In the genomic region with DNA sequence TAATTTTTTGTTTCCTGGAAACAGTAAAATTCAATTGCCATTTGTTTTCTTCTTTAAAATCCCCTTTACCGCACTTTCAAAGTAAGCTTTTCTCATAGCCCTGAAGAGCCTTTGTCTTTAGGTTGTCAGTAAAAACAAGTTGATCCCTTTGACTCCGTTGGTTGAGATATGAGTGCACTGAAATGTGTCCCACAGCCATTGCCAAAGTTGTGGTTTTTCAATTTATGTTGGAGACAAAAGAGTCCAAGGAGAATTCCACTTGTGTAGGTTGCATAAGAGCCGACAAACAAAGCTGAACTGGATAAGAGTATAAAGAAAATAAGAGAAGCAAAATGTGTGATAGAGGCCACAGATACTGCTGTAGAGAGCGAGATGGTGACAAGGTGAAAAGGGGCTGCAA, we compare ENCODE assay signal across 1 cellular context.
TF ChIP-seq lines count a peak whose summit lies in the region.

No MANE protein-coding gene starts in this region.

TF ChIP-seq in GM23338, 12 proteins besides CTCF, POLR2A, EP300 and RAD21 (continued from another document):
- TF ChIP-seq, protein P1, sequence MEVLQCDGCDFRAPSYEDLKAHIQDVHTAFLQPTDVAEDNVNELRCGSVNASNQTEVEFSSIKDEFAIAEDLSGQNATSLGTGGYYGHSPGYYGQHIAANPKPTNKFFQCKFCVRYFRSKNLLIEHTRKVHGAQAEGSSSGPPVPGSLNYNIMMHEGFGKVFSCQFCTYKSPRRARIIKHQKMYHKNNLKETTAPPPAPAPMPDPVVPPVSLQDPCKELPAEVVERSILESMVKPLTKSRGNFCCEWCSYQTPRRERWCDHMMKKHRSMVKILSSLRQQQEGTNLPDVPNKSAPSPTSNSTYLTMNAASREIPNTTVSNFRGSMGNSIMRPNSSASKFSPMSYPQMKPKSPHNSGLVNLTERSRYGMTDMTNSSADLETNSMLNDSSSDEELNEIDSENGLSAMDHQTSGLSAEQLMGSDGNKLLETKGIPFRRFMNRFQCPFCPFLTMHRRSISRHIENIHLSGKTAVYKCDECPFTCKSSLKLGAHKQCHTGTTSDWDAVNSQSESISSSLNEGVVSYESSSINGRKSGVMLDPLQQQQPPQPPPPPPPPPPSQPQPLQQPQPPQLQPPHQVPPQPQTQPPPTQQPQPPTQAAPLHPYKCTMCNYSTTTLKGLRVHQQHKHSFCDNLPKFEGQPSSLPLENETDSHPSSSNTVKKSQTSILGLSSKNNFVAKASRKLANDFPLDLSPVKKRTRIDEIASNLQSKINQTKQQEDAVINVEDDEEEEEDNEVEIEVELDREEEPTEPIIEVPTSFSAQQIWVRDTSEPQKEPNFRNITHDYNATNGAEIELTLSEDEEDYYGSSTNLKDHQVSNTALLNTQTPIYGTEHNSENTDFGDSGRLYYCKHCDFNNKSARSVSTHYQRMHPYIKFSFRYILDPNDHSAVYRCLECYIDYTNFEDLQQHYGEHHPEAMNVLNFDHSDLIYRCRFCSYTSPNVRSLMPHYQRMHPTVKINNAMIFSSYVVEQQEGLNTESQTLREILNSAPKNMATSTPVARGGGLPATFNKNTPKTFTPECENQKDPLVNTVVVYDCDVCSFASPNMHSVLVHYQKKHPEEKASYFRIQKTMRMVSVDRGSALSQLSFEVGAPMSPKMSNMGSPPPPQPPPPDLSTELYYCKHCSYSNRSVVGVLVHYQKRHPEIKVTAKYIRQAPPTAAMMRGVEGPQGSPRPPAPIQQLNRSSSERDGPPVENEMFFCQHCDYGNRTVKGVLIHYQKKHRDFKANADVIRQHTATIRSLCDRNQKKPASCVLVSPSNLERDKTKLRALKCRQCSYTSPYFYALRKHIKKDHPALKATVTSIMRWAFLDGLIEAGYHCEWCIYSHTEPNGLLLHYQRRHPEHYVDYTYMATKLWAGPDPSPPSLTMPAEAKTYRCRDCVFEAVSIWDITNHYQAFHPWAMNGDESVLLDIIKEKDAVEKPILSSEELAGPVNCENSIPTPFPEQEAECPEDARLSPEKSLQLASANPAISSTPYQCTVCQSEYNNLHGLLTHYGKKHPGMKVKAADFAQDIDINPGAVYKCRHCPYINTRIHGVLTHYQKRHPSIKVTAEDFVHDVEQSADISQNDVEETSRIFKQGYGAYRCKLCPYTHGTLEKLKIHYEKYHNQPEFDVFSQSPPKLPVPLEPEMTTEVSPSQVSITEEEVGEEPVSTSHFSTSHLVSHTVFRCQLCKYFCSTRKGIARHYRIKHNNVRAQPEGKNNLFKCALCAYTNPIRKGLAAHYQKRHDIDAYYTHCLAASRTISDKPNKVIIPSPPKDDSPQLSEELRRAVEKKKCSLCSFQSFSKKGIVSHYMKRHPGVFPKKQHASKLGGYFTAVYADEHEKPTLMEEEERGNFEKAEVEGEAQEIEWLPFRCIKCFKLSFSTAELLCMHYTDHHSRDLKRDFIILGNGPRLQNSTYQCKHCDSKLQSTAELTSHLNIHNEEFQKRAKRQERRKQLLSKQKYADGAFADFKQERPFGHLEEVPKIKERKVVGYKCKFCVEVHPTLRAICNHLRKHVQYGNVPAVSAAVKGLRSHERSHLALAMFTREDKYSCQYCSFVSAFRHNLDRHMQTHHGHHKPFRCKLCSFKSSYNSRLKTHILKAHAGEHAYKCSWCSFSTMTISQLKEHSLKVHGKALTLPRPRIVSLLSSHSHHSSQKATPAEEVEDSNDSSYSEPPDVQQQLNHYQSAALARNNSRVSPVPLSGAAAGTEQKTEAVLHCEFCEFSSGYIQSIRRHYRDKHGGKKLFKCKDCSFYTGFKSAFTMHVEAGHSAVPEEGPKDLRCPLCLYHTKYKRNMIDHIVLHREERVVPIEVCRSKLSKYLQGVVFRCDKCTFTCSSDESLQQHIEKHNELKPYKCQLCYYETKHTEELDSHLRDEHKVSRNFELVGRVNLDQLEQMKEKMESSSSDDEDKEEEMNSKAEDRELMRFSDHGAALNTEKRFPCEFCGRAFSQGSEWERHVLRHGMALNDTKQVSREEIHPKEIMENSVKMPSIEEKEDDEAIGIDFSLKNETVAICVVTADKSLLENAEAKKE (CRISPR knock-in tag; IDR thresholded peaks at IDR 0.05) = no peak
- TF ChIP-seq, protein P2, sequence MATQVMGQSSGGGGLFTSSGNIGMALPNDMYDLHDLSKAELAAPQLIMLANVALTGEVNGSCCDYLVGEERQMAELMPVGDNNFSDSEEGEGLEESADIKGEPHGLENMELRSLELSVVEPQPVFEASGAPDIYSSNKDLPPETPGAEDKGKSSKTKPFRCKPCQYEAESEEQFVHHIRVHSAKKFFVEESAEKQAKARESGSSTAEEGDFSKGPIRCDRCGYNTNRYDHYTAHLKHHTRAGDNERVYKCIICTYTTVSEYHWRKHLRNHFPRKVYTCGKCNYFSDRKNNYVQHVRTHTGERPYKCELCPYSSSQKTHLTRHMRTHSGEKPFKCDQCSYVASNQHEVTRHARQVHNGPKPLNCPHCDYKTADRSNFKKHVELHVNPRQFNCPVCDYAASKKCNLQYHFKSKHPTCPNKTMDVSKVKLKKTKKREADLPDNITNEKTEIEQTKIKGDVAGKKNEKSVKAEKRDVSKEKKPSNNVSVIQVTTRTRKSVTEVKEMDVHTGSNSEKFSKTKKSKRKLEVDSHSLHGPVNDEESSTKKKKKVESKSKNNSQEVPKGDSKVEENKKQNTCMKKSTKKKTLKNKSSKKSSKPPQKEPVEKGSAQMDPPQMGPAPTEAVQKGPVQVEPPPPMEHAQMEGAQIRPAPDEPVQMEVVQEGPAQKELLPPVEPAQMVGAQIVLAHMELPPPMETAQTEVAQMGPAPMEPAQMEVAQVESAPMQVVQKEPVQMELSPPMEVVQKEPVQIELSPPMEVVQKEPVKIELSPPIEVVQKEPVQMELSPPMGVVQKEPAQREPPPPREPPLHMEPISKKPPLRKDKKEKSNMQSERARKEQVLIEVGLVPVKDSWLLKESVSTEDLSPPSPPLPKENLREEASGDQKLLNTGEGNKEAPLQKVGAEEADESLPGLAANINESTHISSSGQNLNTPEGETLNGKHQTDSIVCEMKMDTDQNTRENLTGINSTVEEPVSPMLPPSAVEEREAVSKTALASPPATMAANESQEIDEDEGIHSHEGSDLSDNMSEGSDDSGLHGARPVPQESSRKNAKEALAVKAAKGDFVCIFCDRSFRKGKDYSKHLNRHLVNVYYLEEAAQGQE (IDR thresholded peaks at IDR 0.05; ENCODE audit: unreplicated experiment) = no peak
- TF ChIP-seq ZNF114 (CRISPR knock-in tag; IDR thresholded peaks at IDR 0.05) = no peak
- TF ChIP-seq, protein P3, sequence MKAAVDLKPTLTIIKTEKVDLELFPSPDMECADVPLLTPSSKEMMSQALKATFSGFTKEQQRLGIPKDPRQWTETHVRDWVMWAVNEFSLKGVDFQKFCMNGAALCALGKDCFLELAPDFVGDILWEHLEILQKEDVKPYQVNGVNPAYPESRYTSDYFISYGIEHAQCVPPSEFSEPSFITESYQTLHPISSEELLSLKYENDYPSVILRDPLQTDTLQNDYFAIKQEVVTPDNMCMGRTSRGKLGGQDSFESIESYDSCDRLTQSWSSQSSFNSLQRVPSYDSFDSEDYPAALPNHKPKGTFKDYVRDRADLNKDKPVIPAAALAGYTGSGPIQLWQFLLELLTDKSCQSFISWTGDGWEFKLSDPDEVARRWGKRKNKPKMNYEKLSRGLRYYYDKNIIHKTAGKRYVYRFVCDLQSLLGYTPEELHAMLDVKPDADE (IDR thresholded peaks at IDR 0.05) = no peak
- no peak for TF ChIP-seq CREB1 (CRISPR knock-in tag; IDR thresholded peaks at IDR 0.05; ENCODE audit: low read depth)
- no peak for TF ChIP-seq JUNB (IDR thresholded peaks at IDR 0.05; ENCODE audit: unreplicated experiment)
- TF ChIP-seq EZH2 (IDR thresholded peaks at IDR 0.05; ENCODE audit: low read depth, unreplicated experiment) = no peak
- no peak for TF ChIP-seq STAT1 (IDR thresholded peaks at IDR 0.05; ENCODE audit: unreplicated experiment)
- TF ChIP-seq ZNF331 (CRISPR knock-in tag; IDR thresholded peaks at IDR 0.05; ENCODE audit: low read depth) = no peak
- TF ChIP-seq EZH2phosphoT487 (IDR thresholded peaks at IDR 0.05; ENCODE audit: unreplicated experiment) = no peak
